In genomic region chr13:101327844-101328243, GRCh38 we compare ENCODE assay signal across 23 cellular contexts.
"Had no signal": no experiment of that assay in that cellular context is flagged by ENCODE, and none has a peak within 500 bp of the region (broad histone marks: within the 10 kb centered on the region; RNA-seq: fewer than 3 reads in every experiment).

No MANE protein-coding gene starts in this region.

- H3K27me3 Mint-ChIP-seq: naive B cell; stimulated activated naive B cell treated with anti-CD40 and anti-IgM and Interleukin-4, amounts not matched to agents 10 μg/mL and 1 μg/mL and 100 μg/mL, for 72 hours had no signal

- H3K4me3 Mint-ChIP-seq: endodermal cell; naive B cell; nephron; stimulated activated naive B cell treated with anti-CD40 and anti-IgM and Interleukin-4, amounts not matched to agents 10 μg/mL and 1 μg/mL and 100 μg/mL, for 72 hours; stimulated activated naive CD8-positive, alpha-beta T cell treated with anti-CD3 and anti-CD28 coated beads, Interleukin-15, amount 100 ng/mL, for 72 hours had no signal

- H3K4me1 ChIP-seq: foreskin keratinocyte, psoas muscle, right lobe of liver, spleen, testis, tibial nerve, upper lobe of right lung, vagina had no signal

- H3K27ac ChIP-seq: coronary artery, foreskin keratinocyte, neutrophil, psoas muscle, right lobe of liver, spleen, testis, tibial nerve, upper lobe of right lung, vagina had no signal

- H3K27ac Mint-ChIP-seq: endodermal cell; naive B cell; nephron; stimulated activated naive B cell treated with anti-CD40 and anti-IgM and Interleukin-4, amounts not matched to agents 10 μg/mL and 1 μg/mL and 100 μg/mL, for 72 hours; stimulated activated naive CD8-positive, alpha-beta T cell treated with anti-CD3 and anti-CD28 coated beads, Interleukin-15, amount 100 ng/mL, for 72 hours had no signal

- H3K36me3 Mint-ChIP-seq: naive B cell; stimulated activated naive B cell treated with anti-CD40 and anti-IgM and Interleukin-4, amounts not matched to agents 10 μg/mL and 1 μg/mL and 100 μg/mL, for 72 hours had no signal

- H3K4me3 ChIP-seq: coronary artery, psoas muscle, right lobe of liver, spleen, testis, tibial nerve, upper lobe of right lung, vagina had no signal

- H3K36me3 ChIP-seq: neutrophil, right lobe of liver, spleen, upper lobe of right lung, vagina had no signal

- ATAC-seq: foreskin keratinocyte; left colon; psoas muscle; stimulated activated naive B cell treated with anti-CD40 and anti-IgM and Interleukin-4, amounts not matched to agents 10 μg/mL and 1 μg/mL and 100 μg/mL, for 72 hours; stimulated activated naive CD8-positive, alpha-beta T cell treated with anti-CD3 and anti-CD28 coated beads, Interleukin-15, amount 100 ng/mL, for 72 hours; upper lobe of right lung had no signal

- H3K4me1 Mint-ChIP-seq: endodermal cell; naive B cell; stimulated activated naive B cell treated with anti-CD40 and anti-IgM and Interleukin-4, amounts not matched to agents 10 μg/mL and 1 μg/mL and 100 μg/mL, for 72 hours; stimulated activated naive CD8-positive, alpha-beta T cell treated with anti-CD3 and anti-CD28 coated beads, Interleukin-15, amount 100 ng/mL, for 72 hours had no signal

- H3K27me3 ChIP-seq: foreskin keratinocyte, neutrophil, right lobe of liver, spleen, testis, tibial nerve, upper lobe of right lung, vagina had no signal

- H3K9me3 ChIP-seq: neutrophil, psoas muscle, right lobe of liver, spleen, testis, tibial nerve, upper lobe of right lung, vagina had no signal

- H3K9me3 Mint-ChIP-seq: endodermal cell; nephron; stimulated activated naive CD8-positive, alpha-beta T cell treated with anti-CD3 and anti-CD28 coated beads, Interleukin-15, amount 100 ng/mL, for 72 hours had no signal

- DNase-seq: effector CD4-positive, alpha-beta T cell; endodermal cell; foreskin keratinocyte; head of caudate nucleus; hippocampal formation; left colon; midbrain; naive B cell; psoas muscle; retina; right lobe of liver; spleen; stimulated activated CD4-positive, alpha-beta T cell treated with anti-CD3 and anti-CD28 coated beads, Interleukin-2, amount 100 ng/mL, for 24 hours; stimulated activated CD4-positive, alpha-beta T cell treated with anti-CD3 and anti-CD28 coated beads, Interleukin-4, amount 100 ng/mL, for 4 hours; stimulated activated naive B cell treated with anti-CD40 and anti-IgM and Interleukin-4, amounts not matched to agents 10 μg/mL and 1 μg/mL and 100 μg/mL, for 72 hours; stimulated activated naive CD8-positive, alpha-beta T cell treated with anti-CD3 and anti-CD28 coated beads, Interleukin-15, amount 100 ng/mL, for 72 hours; testis; upper lobe of right lung had no signal
